ENCODE assay signal across 8 cellular contexts in the genomic region with DNA sequence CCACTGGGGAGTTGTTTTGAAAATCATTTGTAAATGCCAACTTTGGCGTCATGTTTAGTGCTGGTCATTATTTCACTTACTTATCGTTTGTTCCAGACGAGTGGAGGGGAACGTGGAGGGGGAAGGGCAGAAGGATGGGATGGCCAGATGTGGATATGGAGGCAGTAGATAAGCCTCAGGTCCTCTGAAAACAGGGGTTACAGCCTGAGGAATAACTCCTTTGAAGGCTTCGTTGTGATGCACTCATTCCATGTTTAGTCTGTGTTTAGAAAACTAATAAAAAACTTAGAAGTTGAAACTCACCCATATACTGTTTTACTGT. TPM values are rescaled to one million over a fixed set of nuclear protein-coding genes. Genes with fewer than 3 reads are reported as not detected.
DNase-seq lines count a peak whose midpoint lies in the region; ATAC-seq and TF ChIP-seq lines count a peak whose summit lies in the region.

No MANE protein-coding gene starts in this region.

- H3K4me1 Mint-ChIP-seq in stimulated activated naive CD8-positive, alpha-beta T cell treated with anti-CD3 and anti-CD28 coated beads, Interleukin-15, amount 100 ng/mL, for 72 hours = peaks cover 41% of the 10 kb centered on the region

- H3K4me3 Mint-ChIP-seq in stimulated activated naive CD8-positive, alpha-beta T cell treated with anti-CD3 and anti-CD28 coated beads, Interleukin-15, amount 100 ng/mL, for 72 hours = peak overlapping the region; percentile 99

- no peak for TF ChIP-seq CTCF in AG09309 (IDR thresholded peaks at IDR 0.05; ENCODE audit: control insufficient read depth, insufficient read depth, low read depth, low read length, missing control alignments)

- H3K4me3 ChIP-seq in AG09309 (ENCODE audit: control insufficient read depth, low read depth, low read length) (peak overlapping the region; percentile 83), iPS-18c (ENCODE audit: insufficient read depth, low read depth, low read length) (peak overlapping the region; percentile 87)

- peaks cover 16 to 26% of the 10 kb centered on the region in 2 donors for H3K36me3 Mint-ChIP-seq in activated naive CD4-positive, alpha-beta T cell treated with anti-CD3 and anti-CD28 coated beads, Interleukin-2, amount 50 U/mL, for 72 hours

- DNase-seq in AG09309 (ENCODE audit: low read depth) (no peak), NCI-H2171 treated with DMSO at 0.1 percent for 48 hours (lab: John Stamatoyannopoulos, UW) (no peak), GM19240 (ENCODE audit: insufficient read length, low spot score) (no peak)
- DNase-seq in activated naive CD4-positive, alpha-beta T cell treated with anti-CD3 and anti-CD28 coated beads, Interleukin-2, amount 50 U/mL, for 72 hours (ENCODE audit: low spot score in 2 of 2) = no peak
- no peak for DNase-seq in stimulated activated naive CD8-positive, alpha-beta T cell treated with anti-CD3 and anti-CD28 coated beads, Interleukin-15, amount 100 ng/mL, for 72 hours

- H3K27me3 Mint-ChIP-seq in stimulated activated naive CD8-positive, alpha-beta T cell treated with anti-CD3 and anti-CD28 coated beads, Interleukin-15, amount 100 ng/mL, for 72 hours = no peaks in the 10 kb centered on the region

- H3K27ac Mint-ChIP-seq in activated naive CD4-positive, alpha-beta T cell treated with anti-CD3 and anti-CD28 coated beads, Interleukin-2, amount 50 U/mL, for 72 hours = peak overlapping the region; percentile 88 to 95
- H3K27ac Mint-ChIP-seq in stimulated activated naive CD8-positive, alpha-beta T cell treated with anti-CD3 and anti-CD28 coated beads, Interleukin-15, amount 100 ng/mL, for 72 hours = peak overlapping the region in 1 of 2 donors; percentile 96

- peaks cover 2% of the 10 kb centered on the region for H3K9me3 ChIP-seq in iPS-18c (ENCODE audit: control insufficient read depth, insufficient read depth, low read length)

- ATAC-seq in HG02885 (IDR thresholded peaks at IDR 0.05; ENCODE audit: poor library complexity, unreplicated experiment) (peak; percentile 0), HG03378 (IDR thresholded peaks at IDR 0.05; ENCODE audit: unreplicated experiment) (no peak)
- no peak for ATAC-seq in activated naive CD4-positive, alpha-beta T cell treated with anti-CD3 and anti-CD28 coated beads, Interleukin-2, amount 50 U/mL, for 72 hours
- no peak for ATAC-seq in stimulated activated naive CD8-positive, alpha-beta T cell treated with anti-CD3 and anti-CD28 coated beads, Interleukin-15, amount 100 ng/mL, for 72 hours

- H3K9me3 Mint-ChIP-seq in activated naive CD4-positive, alpha-beta T cell treated with anti-CD3 and anti-CD28 coated beads, Interleukin-2, amount 50 U/mL, for 72 hours = no peaks in the 10 kb centered on the region
- no peaks in the 10 kb centered on the region for H3K9me3 Mint-ChIP-seq in stimulated activated naive CD8-positive, alpha-beta T cell treated with anti-CD3 and anti-CD28 coated beads, Interleukin-15, amount 100 ng/mL, for 72 hours

RNA-seq across cellular contexts. Expression of a gene that starts 1.1 kb away (rescaled TPM):
- 10 to 100 TPM; 15.7 to 29.2 TPM for total RNA-seq in activated naive CD4-positive, alpha-beta T cell treated with anti-CD3 and anti-CD28 coated beads, Interleukin-2, amount 50 U/mL, for 72 hours
